Comparison of ENCODE assay signal across 1 cellular context in the genomic region with DNA sequence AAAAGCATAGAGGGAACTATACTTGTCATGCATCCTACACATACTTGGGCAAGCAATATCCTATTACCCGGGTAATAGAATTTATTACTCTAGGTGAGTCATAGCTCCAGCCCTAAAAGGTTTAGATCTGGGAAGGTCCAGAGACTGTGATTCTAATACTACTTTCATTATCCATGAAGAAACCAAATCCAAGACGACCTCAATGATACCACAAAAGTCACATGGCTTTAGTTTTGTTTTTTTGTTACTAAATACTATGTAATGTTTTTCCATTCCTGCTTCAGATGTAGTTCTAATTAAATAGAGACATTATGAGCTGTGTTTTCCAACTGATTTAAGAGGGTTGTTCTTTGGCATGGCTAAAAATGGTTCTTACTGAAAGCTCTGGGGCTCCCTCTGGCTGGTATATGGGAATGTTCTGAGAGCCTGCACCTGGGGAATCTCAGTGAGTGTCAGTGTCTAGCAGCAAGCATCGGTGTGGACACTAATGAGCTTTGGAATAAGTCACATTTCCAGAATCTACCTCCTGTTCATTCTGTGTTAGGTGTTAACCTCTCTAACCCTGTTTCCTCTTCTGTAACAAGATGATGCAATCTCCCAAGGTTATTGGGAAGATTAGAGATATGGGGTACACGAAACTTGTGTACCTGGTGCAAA.
TF ChIP-seq lines count a peak whose summit lies in the region.

No MANE protein-coding gene starts in this region.

TF ChIP-seq in HepG2, 621 proteins besides CTCF, POLR2A, EP300 and RAD21 (continued from another document and continues in another):
- TF ChIP-seq, protein P1, sequence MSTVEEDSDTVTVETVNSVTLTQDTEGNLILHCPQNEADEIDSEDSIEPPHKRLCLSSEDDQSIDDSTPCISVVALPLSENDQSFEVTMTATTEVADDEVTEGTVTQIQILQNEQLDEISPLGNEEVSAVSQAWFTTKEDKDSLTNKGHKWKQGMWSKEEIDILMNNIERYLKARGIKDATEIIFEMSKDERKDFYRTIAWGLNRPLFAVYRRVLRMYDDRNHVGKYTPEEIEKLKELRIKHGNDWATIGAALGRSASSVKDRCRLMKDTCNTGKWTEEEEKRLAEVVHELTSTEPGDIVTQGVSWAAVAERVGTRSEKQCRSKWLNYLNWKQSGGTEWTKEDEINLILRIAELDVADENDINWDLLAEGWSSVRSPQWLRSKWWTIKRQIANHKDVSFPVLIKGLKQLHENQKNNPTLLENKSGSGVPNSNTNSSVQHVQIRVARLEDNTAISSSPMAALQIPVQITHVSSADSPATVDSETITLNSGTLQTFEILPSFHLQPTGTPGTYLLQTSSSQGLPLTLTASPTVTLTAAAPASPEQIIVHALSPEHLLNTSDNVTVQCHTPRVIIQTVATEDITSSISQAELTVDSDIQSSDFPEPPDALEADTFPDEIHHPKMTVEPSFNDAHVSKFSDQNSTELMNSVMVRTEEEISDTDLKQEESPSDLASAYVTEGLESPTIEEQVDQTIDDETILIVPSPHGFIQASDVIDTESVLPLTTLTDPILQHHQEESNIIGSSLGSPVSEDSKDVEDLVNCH (CRISPR knock-in tag; IDR thresholded peaks at IDR 0.05) = no peak
- TF ChIP-seq, protein P2, sequence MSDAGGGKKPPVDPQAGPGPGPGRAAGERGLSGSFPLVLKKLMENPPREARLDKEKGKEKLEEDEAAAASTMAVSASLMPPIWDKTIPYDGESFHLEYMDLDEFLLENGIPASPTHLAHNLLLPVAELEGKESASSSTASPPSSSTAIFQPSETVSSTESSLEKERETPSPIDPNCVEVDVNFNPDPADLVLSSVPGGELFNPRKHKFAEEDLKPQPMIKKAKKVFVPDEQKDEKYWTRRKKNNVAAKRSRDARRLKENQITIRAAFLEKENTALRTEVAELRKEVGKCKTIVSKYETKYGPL (CRISPR knock-in tag; IDR thresholded peaks at IDR 0.05) = no peak
- TF ChIP-seq ZFP90 (CRISPR knock-in tag; IDR thresholded peaks at IDR 0.05; ENCODE audit: borderline replicate concordance) (no peak), PLRG1 (conservative IDR thresholded peaks at IDR 0.05) (no peak), ZNF713 (CRISPR knock-in tag; IDR thresholded peaks at IDR 0.05) (no peak), SMARCE1 (IDR thresholded peaks at IDR 0.05; ENCODE audit: borderline replicate concordance) (no peak), GZF1 (CRISPR knock-in tag; IDR thresholded peaks at IDR 0.05) (no peak), ZNF329 (CRISPR knock-in tag; IDR thresholded peaks at IDR 0.05; ENCODE audit: low read depth) (no peak), ZMYM4 (CRISPR knock-in tag; IDR thresholded peaks at IDR 0.05) (peak; percentile 63), KLF13 (CRISPR knock-in tag; IDR thresholded peaks at IDR 0.05) (no peak), ZNF747 (CRISPR knock-in tag; IDR thresholded peaks at IDR 0.05; ENCODE audit: borderline replicate concordance) (no peak), RAD51 (IDR thresholded peaks at IDR 0.05; ENCODE audit: borderline replicate concordance) (no peak), NONO (IDR thresholded peaks at IDR 0.05) (no peak), NONO (CRISPR knock-in tag; conservative IDR thresholded peaks at IDR 0.05) (no peak)
- TF ChIP-seq, protein P3, sequence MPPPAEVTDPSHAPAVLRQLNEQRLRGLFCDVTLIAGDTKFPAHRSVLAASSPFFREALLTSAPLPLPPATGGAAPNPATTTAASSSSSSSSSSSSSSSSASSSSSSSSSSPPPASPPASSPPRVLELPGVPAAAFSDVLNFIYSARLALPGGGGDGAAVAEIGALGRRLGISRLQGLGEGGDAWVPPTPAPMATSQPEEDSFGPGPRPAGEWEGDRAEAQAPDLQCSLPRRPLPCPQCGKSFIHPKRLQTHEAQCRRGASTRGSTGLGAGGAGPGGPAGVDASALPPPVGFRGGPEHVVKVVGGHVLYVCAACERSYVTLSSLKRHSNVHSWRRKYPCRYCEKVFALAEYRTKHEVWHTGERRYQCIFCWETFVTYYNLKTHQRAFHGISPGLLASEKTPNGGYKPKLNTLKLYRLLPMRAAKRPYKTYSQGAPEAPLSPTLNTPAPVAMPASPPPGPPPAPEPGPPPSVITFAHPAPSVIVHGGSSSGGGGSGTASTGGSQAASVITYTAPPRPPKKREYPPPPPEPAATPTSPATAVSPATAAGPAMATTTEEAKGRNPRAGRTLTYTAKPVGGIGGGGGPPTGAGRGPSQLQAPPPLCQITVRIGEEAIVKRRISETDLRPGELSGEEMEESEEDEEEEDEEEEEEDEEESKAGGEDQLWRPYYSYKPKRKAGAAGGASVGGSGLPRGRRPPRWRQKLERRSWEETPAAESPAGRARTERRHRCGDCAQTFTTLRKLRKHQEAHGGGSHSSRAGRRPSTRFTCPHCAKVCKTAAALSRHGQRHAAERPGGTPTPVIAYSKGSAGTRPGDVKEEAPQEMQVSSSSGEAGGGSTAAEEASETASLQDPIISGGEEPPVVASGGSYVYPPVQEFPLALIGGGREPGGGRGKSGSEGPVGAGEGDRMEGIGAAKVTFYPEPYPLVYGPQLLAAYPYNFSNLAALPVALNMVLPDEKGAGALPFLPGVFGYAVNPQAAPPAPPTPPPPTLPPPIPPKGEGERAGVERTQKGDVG (CRISPR knock-in tag; IDR thresholded peaks at IDR 0.05; ENCODE audit: borderline replicate concordance) = no peak
- TF ChIP-seq, protein P4, sequence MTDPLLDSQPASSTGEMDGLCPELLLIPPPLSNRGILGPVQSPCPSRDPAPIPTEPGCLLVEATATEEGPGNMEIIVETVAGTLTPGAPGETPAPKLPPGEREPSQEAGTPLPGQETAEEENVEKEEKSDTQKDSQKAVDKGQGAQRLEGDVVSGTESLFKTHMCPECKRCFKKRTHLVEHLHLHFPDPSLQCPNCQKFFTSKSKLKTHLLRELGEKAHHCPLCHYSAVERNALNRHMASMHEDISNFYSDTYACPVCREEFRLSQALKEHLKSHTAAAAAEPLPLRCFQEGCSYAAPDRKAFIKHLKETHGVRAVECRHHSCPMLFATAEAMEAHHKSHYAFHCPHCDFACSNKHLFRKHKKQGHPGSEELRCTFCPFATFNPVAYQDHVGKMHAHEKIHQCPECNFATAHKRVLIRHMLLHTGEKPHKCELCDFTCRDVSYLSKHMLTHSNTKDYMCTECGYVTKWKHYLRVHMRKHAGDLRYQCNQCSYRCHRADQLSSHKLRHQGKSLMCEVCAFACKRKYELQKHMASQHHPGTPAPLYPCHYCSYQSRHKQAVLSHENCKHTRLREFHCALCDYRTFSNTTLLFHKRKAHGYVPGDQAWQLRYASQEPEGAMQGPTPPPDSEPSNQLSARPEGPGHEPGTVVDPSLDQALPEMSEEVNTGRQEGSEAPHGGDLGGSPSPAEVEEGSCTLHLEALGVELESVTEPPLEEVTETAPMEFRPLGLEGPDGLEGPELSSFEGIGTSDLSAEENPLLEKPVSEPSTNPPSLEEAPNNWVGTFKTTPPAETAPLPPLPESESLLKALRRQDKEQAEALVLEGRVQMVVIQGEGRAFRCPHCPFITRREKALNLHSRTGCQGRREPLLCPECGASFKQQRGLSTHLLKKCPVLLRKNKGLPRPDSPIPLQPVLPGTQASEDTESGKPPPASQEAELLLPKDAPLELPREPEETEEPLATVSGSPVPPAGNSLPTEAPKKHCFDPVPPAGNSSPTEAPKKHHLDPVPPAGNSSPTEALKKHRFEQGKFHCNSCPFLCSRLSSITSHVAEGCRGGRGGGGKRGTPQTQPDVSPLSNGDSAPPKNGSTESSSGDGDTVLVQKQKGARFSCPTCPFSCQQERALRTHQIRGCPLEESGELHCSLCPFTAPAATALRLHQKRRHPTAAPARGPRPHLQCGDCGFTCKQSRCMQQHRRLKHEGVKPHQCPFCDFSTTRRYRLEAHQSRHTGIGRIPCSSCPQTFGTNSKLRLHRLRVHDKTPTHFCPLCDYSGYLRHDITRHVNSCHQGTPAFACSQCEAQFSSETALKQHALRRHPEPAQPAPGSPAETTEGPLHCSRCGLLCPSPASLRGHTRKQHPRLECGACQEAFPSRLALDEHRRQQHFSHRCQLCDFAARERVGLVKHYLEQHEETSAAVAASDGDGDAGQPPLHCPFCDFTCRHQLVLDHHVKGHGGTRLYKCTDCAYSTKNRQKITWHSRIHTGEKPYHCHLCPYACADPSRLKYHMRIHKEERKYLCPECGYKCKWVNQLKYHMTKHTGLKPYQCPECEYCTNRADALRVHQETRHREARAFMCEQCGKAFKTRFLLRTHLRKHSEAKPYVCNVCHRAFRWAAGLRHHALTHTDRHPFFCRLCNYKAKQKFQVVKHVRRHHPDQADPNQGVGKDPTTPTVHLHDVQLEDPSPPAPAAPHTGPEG (CRISPR knock-in tag; IDR thresholded peaks at IDR 0.05) = no peak
- TF ChIP-seq, protein P5, sequence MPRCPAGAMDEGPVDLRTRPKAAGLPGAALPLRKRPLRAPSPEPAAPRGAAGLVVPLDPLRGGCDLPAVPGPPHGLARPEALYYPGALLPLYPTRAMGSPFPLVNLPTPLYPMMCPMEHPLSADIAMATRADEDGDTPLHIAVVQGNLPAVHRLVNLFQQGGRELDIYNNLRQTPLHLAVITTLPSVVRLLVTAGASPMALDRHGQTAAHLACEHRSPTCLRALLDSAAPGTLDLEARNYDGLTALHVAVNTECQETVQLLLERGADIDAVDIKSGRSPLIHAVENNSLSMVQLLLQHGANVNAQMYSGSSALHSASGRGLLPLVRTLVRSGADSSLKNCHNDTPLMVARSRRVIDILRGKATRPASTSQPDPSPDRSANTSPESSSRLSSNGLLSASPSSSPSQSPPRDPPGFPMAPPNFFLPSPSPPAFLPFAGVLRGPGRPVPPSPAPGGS (CRISPR knock-in tag; IDR thresholded peaks at IDR 0.05) = no peak
- TF ChIP-seq, protein P6, sequence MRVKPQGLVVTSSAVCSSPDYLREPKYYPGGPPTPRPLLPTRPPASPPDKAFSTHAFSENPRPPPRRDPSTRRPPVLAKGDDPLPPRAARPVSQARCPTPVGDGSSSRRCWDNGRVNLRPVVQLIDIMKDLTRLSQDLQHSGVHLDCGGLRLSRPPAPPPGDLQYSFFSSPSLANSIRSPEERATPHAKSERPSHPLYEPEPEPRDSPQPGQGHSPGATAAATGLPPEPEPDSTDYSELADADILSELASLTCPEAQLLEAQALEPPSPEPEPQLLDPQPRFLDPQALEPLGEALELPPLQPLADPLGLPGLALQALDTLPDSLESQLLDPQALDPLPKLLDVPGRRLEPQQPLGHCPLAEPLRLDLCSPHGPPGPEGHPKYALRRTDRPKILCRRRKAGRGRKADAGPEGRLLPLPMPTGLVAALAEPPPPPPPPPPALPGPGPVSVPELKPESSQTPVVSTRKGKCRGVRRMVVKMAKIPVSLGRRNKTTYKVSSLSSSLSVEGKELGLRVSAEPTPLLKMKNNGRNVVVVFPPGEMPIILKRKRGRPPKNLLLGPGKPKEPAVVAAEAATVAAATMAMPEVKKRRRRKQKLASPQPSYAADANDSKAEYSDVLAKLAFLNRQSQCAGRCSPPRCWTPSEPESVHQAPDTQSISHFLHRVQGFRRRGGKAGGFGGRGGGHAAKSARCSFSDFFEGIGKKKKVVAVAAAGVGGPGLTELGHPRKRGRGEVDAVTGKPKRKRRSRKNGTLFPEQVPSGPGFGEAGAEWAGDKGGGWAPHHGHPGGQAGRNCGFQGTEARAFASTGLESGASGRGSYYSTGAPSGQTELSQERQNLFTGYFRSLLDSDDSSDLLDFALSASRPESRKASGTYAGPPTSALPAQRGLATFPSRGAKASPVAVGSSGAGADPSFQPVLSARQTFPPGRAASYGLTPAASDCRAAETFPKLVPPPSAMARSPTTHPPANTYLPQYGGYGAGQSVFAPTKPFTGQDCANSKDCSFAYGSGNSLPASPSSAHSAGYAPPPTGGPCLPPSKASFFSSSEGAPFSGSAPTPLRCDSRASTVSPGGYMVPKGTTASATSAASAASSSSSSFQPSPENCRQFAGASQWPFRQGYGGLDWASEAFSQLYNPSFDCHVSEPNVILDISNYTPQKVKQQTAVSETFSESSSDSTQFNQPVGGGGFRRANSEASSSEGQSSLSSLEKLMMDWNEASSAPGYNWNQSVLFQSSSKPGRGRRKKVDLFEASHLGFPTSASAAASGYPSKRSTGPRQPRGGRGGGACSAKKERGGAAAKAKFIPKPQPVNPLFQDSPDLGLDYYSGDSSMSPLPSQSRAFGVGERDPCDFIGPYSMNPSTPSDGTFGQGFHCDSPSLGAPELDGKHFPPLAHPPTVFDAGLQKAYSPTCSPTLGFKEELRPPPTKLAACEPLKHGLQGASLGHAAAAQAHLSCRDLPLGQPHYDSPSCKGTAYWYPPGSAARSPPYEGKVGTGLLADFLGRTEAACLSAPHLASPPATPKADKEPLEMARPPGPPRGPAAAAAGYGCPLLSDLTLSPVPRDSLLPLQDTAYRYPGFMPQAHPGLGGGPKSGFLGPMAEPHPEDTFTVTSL (CRISPR knock-in tag; IDR thresholded peaks at IDR 0.05; ENCODE audit: borderline replicate concordance) = peak; percentile 48; the same call in 1 of the 2 replicates
- TF ChIP-seq, protein P7, sequence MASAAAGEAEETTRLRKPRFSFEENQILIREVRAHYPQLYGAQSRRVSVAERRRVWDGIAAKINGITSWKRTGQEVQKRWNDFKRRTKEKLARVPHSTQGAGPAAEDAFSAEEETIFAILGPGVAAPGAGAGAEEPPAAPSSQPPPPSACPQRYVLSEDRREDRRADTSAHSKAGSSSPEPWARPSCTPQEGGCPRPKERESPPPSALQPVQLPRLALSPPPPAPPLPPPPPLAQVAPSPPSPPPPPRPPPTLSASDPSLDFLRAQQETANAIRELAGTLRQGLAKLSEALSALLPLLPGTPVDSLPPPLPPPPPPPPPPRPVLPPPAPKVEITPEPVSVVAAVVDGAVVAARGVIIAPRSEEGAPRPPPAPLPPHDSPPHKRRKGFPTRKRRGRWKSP (CRISPR knock-in tag; IDR thresholded peaks at IDR 0.05) = no peak
- TF ChIP-seq, protein P8, sequence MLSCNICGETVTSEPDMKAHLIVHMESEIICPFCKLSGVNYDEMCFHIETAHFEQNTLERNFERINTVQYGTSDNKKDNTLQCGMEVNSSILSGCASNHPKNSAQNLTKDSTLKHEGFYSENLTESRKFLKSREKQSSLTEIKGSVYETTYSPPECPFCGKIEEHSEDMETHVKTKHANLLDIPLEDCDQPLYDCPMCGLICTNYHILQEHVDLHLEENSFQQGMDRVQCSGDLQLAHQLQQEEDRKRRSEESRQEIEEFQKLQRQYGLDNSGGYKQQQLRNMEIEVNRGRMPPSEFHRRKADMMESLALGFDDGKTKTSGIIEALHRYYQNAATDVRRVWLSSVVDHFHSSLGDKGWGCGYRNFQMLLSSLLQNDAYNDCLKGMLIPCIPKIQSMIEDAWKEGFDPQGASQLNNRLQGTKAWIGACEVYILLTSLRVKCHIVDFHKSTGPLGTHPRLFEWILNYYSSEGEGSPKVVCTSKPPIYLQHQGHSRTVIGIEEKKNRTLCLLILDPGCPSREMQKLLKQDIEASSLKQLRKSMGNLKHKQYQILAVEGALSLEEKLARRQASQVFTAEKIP (CRISPR knock-in tag; IDR thresholded peaks at IDR 0.05; ENCODE audit: borderline replicate concordance) = no peak
- TF ChIP-seq, protein P9, sequence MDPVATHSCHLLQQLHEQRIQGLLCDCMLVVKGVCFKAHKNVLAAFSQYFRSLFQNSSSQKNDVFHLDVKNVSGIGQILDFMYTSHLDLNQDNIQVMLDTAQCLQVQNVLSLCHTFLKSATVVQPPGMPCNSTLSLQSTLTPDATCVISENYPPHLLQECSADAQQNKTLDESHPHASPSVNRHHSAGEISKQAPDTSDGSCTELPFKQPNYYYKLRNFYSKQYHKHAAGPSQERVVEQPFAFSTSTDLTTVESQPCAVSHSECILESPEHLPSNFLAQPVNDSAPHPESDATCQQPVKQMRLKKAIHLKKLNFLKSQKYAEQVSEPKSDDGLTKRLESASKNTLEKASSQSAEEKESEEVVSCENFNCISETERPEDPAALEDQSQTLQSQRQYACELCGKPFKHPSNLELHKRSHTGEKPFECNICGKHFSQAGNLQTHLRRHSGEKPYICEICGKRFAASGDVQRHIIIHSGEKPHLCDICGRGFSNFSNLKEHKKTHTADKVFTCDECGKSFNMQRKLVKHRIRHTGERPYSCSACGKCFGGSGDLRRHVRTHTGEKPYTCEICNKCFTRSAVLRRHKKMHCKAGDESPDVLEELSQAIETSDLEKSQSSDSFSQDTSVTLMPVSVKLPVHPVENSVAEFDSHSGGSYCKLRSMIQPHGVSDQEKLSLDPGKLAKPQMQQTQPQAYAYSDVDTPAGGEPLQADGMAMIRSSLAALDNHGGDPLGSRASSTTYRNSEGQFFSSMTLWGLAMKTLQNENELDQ (CRISPR knock-in tag; IDR thresholded peaks at IDR 0.05; ENCODE audit: borderline replicate concordance) = no peak
- TF ChIP-seq, protein P10, sequence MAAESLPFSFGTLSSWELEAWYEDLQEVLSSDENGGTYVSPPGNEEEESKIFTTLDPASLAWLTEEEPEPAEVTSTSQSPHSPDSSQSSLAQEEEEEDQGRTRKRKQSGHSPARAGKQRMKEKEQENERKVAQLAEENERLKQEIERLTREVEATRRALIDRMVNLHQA (CRISPR knock-in tag; IDR thresholded peaks at IDR 0.05) = no peak
